8 cellular contexts compared by ENCODE assay signal in the genomic region with DNA sequence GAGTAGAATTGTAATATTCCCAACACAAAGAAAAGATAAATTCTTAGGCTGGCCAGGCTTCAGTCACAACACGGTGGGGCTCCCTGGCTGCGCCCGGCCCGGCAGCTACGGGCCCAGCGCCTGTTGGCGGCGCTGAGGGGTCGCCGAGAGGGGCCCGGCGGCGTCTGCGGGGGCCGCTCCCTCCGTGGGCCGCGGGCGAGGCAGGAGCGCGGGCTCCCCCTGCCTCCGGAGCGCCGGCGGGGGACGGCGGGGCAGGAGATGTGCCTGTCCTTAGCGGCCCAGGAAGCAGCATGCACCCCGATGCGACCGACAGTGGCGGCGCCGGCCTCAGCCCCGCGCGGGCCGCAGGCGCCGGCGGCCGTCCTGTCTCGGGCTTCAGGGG.
DNase-seq lines count a peak whose midpoint lies in the region; ATAC-seq, FAIRE-seq and TF ChIP-seq lines count a peak whose summit lies in the region.
"Not testable (repeated sequence)": the region's sequence is repeated elsewhere in the genome, so short reads cannot be mapped to it uniquely, and the experiment has no call there.

No MANE protein-coding gene starts in this region.

- H3K27ac Mint-ChIP-seq in naive thymus-derived CD4-positive, alpha-beta T cell = peak overlapping the region in 5 of 9 donors; percentile 7 to 75 (median 49)
- not testable (repeated sequence) for H3K27ac Mint-ChIP-seq in stimulated activated naive B cell treated with anti-CD40 and anti-IgM and Interleukin-4, amounts not matched to agents 10 μg/mL and 1 μg/mL and 100 μg/mL, for 72 hours

- H3K9me3 ChIP-seq in ES-I3 (ENCODE audit: control insufficient read depth, insufficient read depth, low read length); SU-DHL-6 (ENCODE audit: insufficient read depth, low read length); naive thymus-derived CD4-positive, alpha-beta T cell (ENCODE audit: control insufficient read depth in 2 of 3, low read length in 3 of 3): not testable (repeated sequence)

- POLR2A ChIA-PET in naive thymus-derived CD4-positive, alpha-beta T cell (lab: Charles Lee) = not testable (repeated sequence)

- peak overlapping the region; percentile 50; the same call in 1 of the 2 replicates for H3K9ac ChIP-seq in ES-I3 (ENCODE audit: low read depth, low read length)
- peak overlapping the region; percentile 33; the same call in 1 of the 2 replicates for H3K9ac ChIP-seq in SU-DHL-6 (ENCODE audit: low read length)

- H3K4me3 ChIP-seq in SU-DHL-6 (ENCODE audit: insufficient read depth, low read length, poor library complexity, severe bottlenecking) = peak overlapping the region; percentile 33
- not testable (repeated sequence) for H3K4me3 ChIP-seq in naive thymus-derived CD4-positive, alpha-beta T cell (ENCODE audit: low read length)

- not testable (repeated sequence) for H3K27me3 Mint-ChIP-seq in naive thymus-derived CD4-positive, alpha-beta T cell; stimulated activated naive B cell treated with anti-CD40 and anti-IgM and Interleukin-4, amounts not matched to agents 10 μg/mL and 1 μg/mL and 100 μg/mL, for 72 hours

- peak; percentile 38 for TF ChIP-seq CTCF in SU-DHL-6 (IDR thresholded peaks at IDR 0.05; ENCODE audit: insufficient read depth, low read length, poor library complexity, severe bottlenecking)

- H3K4me1 Mint-ChIP-seq in naive thymus-derived CD4-positive, alpha-beta T cell = peaks cover 1 to 20% (median 15%) of the 10 kb centered on the region in 7 donors
- peaks cover 9 to 22% of the 10 kb centered on the region in 2 donors for H3K4me1 Mint-ChIP-seq in stimulated activated naive B cell treated with anti-CD40 and anti-IgM and Interleukin-4, amounts not matched to agents 10 μg/mL and 1 μg/mL and 100 μg/mL, for 72 hours

- not testable (repeated sequence) for H4K20me1 ChIP-seq in SU-DHL-6 (ENCODE audit: low read depth, low read length)

- peak overlapping the region; percentile 23 to 85 (median 70) for H3K4me3 Mint-ChIP-seq in naive thymus-derived CD4-positive, alpha-beta T cell
- peak overlapping the region; percentile 67 to 77 for H3K4me3 Mint-ChIP-seq in stimulated activated naive B cell treated with anti-CD40 and anti-IgM and Interleukin-4, amounts not matched to agents 10 μg/mL and 1 μg/mL and 100 μg/mL, for 72 hours

- not testable (repeated sequence) for H3K9me2 ChIP-seq in SU-DHL-6 (replicated peaks; ENCODE audit: insufficient read depth, low read length)

- peaks cover 0 to 19% (median 4%) of the 10 kb centered on the region in 11 donors for H3K9me3 Mint-ChIP-seq in naive thymus-derived CD4-positive, alpha-beta T cell
- not testable (repeated sequence) for H3K9me3 Mint-ChIP-seq in stimulated activated naive B cell treated with anti-CD40 and anti-IgM and Interleukin-4, amounts not matched to agents 10 μg/mL and 1 μg/mL and 100 μg/mL, for 72 hours

- FAIRE-seq in frontal cortex (lab: Jason Lieb, UNC) = not testable (repeated sequence)

- H3K27me3 ChIP-seq in SU-DHL-6 (ENCODE audit: low read length); naive thymus-derived CD4-positive, alpha-beta T cell (ENCODE audit: control insufficient read depth in 2 of 2, insufficient read depth in 2 of 2, low read length in 2 of 2): not testable (repeated sequence)

- not testable (repeated sequence) for H3K36me3 ChIP-seq in ES-I3 (ENCODE audit: insufficient read depth, low read length); SU-DHL-6 (ENCODE audit: low read length); naive thymus-derived CD4-positive, alpha-beta T cell (ENCODE audit: control insufficient read depth in 2 of 3, insufficient read depth in 3 of 3, low read length in 3 of 3)

- CTCF ChIA-PET in naive thymus-derived CD4-positive, alpha-beta T cell (lab: Charles Lee) = interaction anchor here (1.4 to 2.1 kb wide), 2 partner anchors 35 to 93 kb away, joined by 4 to 5 read pairs; no protein-coding TSS in a partner anchor

- H3K4me1 ChIP-seq in ES-I3 (ENCODE audit: insufficient read depth, low read length) = peaks cover 20% of the 10 kb centered on the region
- H3K4me1 ChIP-seq in naive thymus-derived CD4-positive, alpha-beta T cell (ENCODE audit: control insufficient read depth in 2 of 2, insufficient read depth in 2 of 2, low read length in 2 of 2) = not testable (repeated sequence)

- ATAC-seq in GM21737 (IDR thresholded peaks at IDR 0.05; ENCODE audit: unreplicated experiment) (peak; percentile 60), HG03520 (IDR thresholded peaks at IDR 0.05; ENCODE audit: unreplicated experiment) (peak; percentile 44)
- peak; percentile 75 for ATAC-seq in naive thymus-derived CD4-positive, alpha-beta T cell
- peak; percentile 70 to 74 for ATAC-seq in stimulated activated naive B cell treated with anti-CD40 and anti-IgM and Interleukin-4, amounts not matched to agents 10 μg/mL and 1 μg/mL and 100 μg/mL, for 72 hours (replicated peaks)

- not testable (repeated sequence) for H3K79me2 ChIP-seq in SU-DHL-6 (ENCODE audit: insufficient read depth, low read length)

- not testable (repeated sequence) for H3F3A ChIP-seq in SU-DHL-6 (ENCODE audit: insufficient read depth)

- intact Hi-C loops in naive thymus-derived CD4-positive, alpha-beta T cell (cut with micrococcal nuclease) = loop anchor here (2.0 to 10.0 kb wide), 3 partner anchors 61 to 99 kb away; no protein-coding TSS in a partner anchor

- DNase-seq in activated naive CD4-positive, alpha-beta T cell treated with anti-CD3 and anti-CD28 coated beads, Interleukin-2, amount 50 U/mL, for 16 hours = peak; percentile 40
- peak; percentile 10 to 30 for DNase-seq in frontal cortex (ENCODE audit: low spot score in 2 of 2)
- DNase-seq in naive thymus-derived CD4-positive, alpha-beta T cell = peak in 7 of 9 donors; percentile 1 to 50 (median 12)
- peak; percentile 29 for DNase-seq in stimulated activated naive B cell treated with anti-CD40 and anti-IgM and Interleukin-4, amounts not matched to agents 10 μg/mL and 1 μg/mL and 100 μg/mL, for 72 hours

- peak overlapping the region; percentile 53 for H3K4me2 ChIP-seq in SU-DHL-6 (ENCODE audit: low read depth, low read length, poor library complexity, severe bottlenecking)

- peaks cover 0 to 14% (median 5%) of the 10 kb centered on the region in 5 donors for H3K36me3 Mint-ChIP-seq in naive thymus-derived CD4-positive, alpha-beta T cell
- H3K36me3 Mint-ChIP-seq in stimulated activated naive B cell treated with anti-CD40 and anti-IgM and Interleukin-4, amounts not matched to agents 10 μg/mL and 1 μg/mL and 100 μg/mL, for 72 hours = not testable (repeated sequence)

- H3K27ac ChIP-seq in SU-DHL-6 (ENCODE audit: low read depth, low read length) = peak overlapping the region; percentile 69
- H3K27ac ChIP-seq in naive thymus-derived CD4-positive, alpha-beta T cell (ENCODE audit: low read depth, low read length) = not testable (repeated sequence)

- peak overlapping the region; percentile 27 for H2AFZ ChIP-seq in SU-DHL-6 (ENCODE audit: low read depth, low read length, severe bottlenecking)
